Comparison of ENCODE assay signal across 19 cellular contexts in genomic region chr9:110923601-110924000, GRCh38.
"Had no signal": no experiment of that assay in that cellular context is flagged by ENCODE, and none has a peak within 500 bp of the region (broad histone marks: within the 10 kb centered on the region; RNA-seq: fewer than 3 reads in every experiment).

No MANE protein-coding gene starts in this region.

- H3K36me3 ChIP-seq: breast epithelium, suprapubic skin had no signal

- H3K27ac ChIP-seq: breast epithelium, suprapubic skin had no signal

- H3K4me3 ChIP-seq: breast epithelium, dorsolateral prefrontal cortex, suprapubic skin had no signal

- H3K9me3 ChIP-seq: breast epithelium, suprapubic skin had no signal

- DNase-seq: activated CD4-positive, alpha-beta memory T cell treated with anti-CD3 and anti-CD28 coated beads for 36 hours; activated CD4-positive, alpha-beta T cell treated with anti-CD3 and anti-CD28 coated beads for 1 hour; activated effector memory CD4-positive, alpha-beta T cell treated with anti-CD3 and anti-CD28 coated beads, Interleukin-2, amount 50 U/mL, for 16 hours; activated naive CD8-positive, alpha-beta T cell treated with anti-CD3 and anti-CD28 coated beads, Interleukin-2, amount 10 ng/mL, durations not matched to agents 7 days and 5 days; activated T-cell treated with anti-CD3 and anti-CD28 coated beads, Interleukin-2, amount 50 U/mL, for 4 hours; aorta; dorsolateral prefrontal cortex; foreskin melanocyte; head of caudate nucleus; left ventricle myocardium superior; mesendoderm; nephron progenitor cell; stimulated activated CD4-positive, alpha-beta T cell treated with anti-CD3 and anti-CD28 coated beads, Interleukin-12 subunit alpha, Interleukin-12 subunit beta, amount 100 ng/mL, for 4 hours; stimulated activated CD4-positive, alpha-beta T cell treated with anti-CD3 and anti-CD28 coated beads, Interleukin-2, amount 100 ng/mL, for 48 hours; stimulated activated naive CD8-positive, alpha-beta T cell treated with anti-CD3 and anti-CD28 coated beads, Interleukin-15, Interleukin-2, amounts not matched to agents 100 U/mL and 50 U/mL, for 24 hours had no signal

- ATAC-seq: activated T-cell treated with anti-CD3 and anti-CD28 coated beads, Interleukin-2, amount 50 U/mL, for 4 hours; esophagus mucosa; left ventricle myocardium superior; sciatic nerve; stimulated activated naive CD8-positive, alpha-beta T cell treated with anti-CD3 and anti-CD28 coated beads, Interleukin-15, Interleukin-2, amounts not matched to agents 100 U/mL and 50 U/mL, for 24 hours had no signal

- H3K27me3 ChIP-seq: breast epithelium, dorsolateral prefrontal cortex, suprapubic skin had no signal

- H3K4me1 ChIP-seq: breast epithelium had no signal
